ENCODE assay signal across 33 cellular contexts in the genomic region with DNA sequence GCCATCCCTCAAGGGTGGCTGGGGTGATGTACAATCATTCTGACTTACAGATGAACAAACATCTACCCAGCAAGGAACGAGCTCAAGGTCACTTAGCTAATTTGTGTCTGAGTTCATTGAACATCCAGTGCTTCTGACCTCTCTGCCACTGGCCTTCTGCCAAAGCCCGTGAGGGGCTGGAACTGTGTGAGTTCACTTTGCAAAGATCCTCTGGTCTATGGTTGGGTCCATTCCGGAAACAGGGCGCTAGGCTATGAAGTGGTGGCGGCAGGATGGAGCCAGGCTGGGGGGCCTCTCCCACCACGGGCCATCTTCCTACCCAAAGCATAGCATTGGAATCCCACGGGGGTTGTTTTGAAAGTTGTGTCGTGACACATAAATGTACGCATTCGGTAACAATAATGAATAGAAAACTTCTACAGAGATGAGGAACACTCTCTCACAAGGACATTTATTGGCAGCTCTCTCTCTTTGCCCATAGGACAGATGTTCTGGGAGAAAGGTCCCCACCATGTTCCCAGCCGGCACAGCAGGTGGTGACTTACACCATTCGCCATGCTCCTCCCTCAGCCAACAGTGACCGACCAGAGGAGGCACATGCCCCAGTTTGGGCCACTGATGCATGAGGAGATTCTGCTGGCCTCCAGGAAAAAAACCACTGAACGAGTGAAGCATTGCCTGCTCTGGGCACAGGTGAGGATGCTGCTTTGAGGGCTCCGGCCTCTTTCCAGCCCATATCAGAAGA. TPM values are rescaled to one million over a fixed set of nuclear protein-coding genes. Genes with fewer than 3 reads are reported as not detected.
"Had no signal": no experiment of that assay in that cellular context is flagged by ENCODE, and none has a peak within 500 bp of the region (broad histone marks: within the 10 kb centered on the region; RNA-seq: fewer than 3 reads in every experiment).

No MANE protein-coding gene starts in this region.

- H3K36me3 ChIP-seq: ascending aorta had no signal

- ATAC-seq: activated naive CD8-positive, alpha-beta T cell treated with anti-CD3 and anti-CD28 coated beads, Interleukin-2, amount 50 U/mL, for 24 hours; Right ventricle myocardium inferior; SK-N-SH treated with all-trans-retinoic acid at 6 μM for 48 hours; T-cell; T-helper 17 cell had no signal

- H3K27me3 ChIP-seq: ascending aorta had no signal

- H3K27ac ChIP-seq: ascending aorta, KMS-11, PC-9, RWPE1, VCaP had no signal

- H3K4me3 ChIP-seq: ascending aorta, PC-9 had no signal

- H3K9me3 ChIP-seq: ascending aorta had no signal

- H3K4me1 ChIP-seq: ascending aorta had no signal

- DNase-seq: activated B cell treated with CpG ODN at 0.5 μM for 24 hours; activated CD4-positive, alpha-beta memory T cell treated with anti-CD3 and anti-CD28 coated beads for 36 hours; activated CD4-positive, alpha-beta T cell treated with anti-CD3 and anti-CD28 coated beads for 4 hours; activated CD4-positive, alpha-beta T cell treated with anti-CD3 and anti-CD28 coated beads, Interleukin-2, amount 50 U/mL, for 1 hour; activated CD4-positive, CD25-positive, alpha-beta regulatory T cell treated with anti-CD3 and anti-CD28 coated beads, Interleukin-2, amount 50 U/mL, for 72 hours; activated CD8-positive, alpha-beta memory T cell treated with anti-CD3 and anti-CD28 coated beads, Interleukin-2, amount 50 U/mL, for 4 hours; activated effector memory CD4-positive, alpha-beta T cell treated with Interleukin-2 at 50 U/mL for 16 hours; activated naive CD4-positive, alpha-beta T cell treated with anti-CD3 and anti-CD28 coated beads, Interleukin-2, amount 10 ng/mL, durations not matched to agents 7 days and 5 days; activated naive CD8-positive, alpha-beta T cell treated with anti-CD3 and anti-CD28 coated beads, Interleukin-2, amount 50 U/mL, for 24 hours; activated T-cell treated with anti-CD3 and anti-CD28 coated beads for 4 hours; activated T-cell treated with anti-CD3 and anti-CD28 coated beads, Interleukin-2, amount 50 U/mL, for 48 hours; MM.1S; MV-4-11; NCI-H1092; NCI-H146; NCI-H187; NCI-H2029 treated with DMSO at 0.1 percent for 48 hours; NCI-H2107; NCI-H2171; NCI-H510A; NCI-H748 treated with DMSO at 0.1 percent for 48 hours; NK-92 treated with Interleukin-12 subunit alpha and Interleukin-12 subunit beta, amount 100 ng/mL, for 24 hours; PC-9; SIG-M5; T-cell; T-helper 17 cell had no signal

RNA-seq across cellular contexts. Expression of a gene that starts 54.9 kb away (rescaled TPM):
- total RNA-seq: LHCN-M2 had no signal
